10 cellular contexts compared by ENCODE assay signal in genomic region chr9:129236441-129237145, GRCh38. TPM values are rescaled to one million over a fixed set of nuclear protein-coding genes. Genes with fewer than 3 reads are reported as not detected.
DNase-seq lines count a peak whose midpoint lies in the region; ATAC-seq, FAIRE-seq and TF ChIP-seq lines count a peak whose summit lies in the region.
"Had no signal": no experiment of that assay in that cellular context is flagged by ENCODE, and none has a peak within 500 bp of the region (broad histone marks: within the 10 kb centered on the region; RNA-seq: fewer than 3 reads in every experiment).

No MANE protein-coding gene starts in this region.

- H3K9me1 ChIP-seq in K562 (ENCODE audit: control insufficient read depth, insufficient read depth, low read length): no peaks in the 10 kb centered on the region

- TF ChIP-seq POLR2A in K562 (conservative IDR thresholded peaks at IDR 0.05): no peak

- H3K27ac ChIP-seq in DND-41 (ENCODE audit: low read length) (no peak overlapping the region), PC-3 (ENCODE audit: low read length) (no peak overlapping the region), K562 (ENCODE audit: extremely low read depth, low read depth, low read length) (no peak overlapping the region)
- H3K27ac ChIP-seq: epithelial cell of prostate, testis had no signal

- H3K4me1 ChIP-seq in DND-41 (ENCODE audit: insufficient read depth, low read length) (peaks cover 6% of the 10 kb centered on the region), PC-3 (ENCODE audit: insufficient read depth, low read length) (peaks cover 9% of the 10 kb centered on the region; the same call in 1 of the 2 replicates), K562 (replicated peaks in 1 of 2; ENCODE audit: control insufficient read depth in 2 of 2, insufficient read depth in 2 of 2, low read length in 2 of 2) (peaks cover 9 to 14% of the 10 kb centered on the region in 2 experiments; a peak in 4 of 5 replicates)

- no peaks in the 10 kb centered on the region; the same call in 1 of the 2 replicates for H4K20me1 ChIP-seq in DND-41 (ENCODE audit: insufficient read depth, low read length)
- H4K20me1 ChIP-seq in PC-3 (ENCODE audit: low read length): no peaks in the 10 kb centered on the region
- no peaks in the 10 kb centered on the region for H4K20me1 ChIP-seq in K562 (replicated peaks; ENCODE audit: control insufficient read depth, insufficient read depth, low read length)

- H3K79me2 ChIP-seq in DND-41 (ENCODE audit: insufficient read depth, low read length): no peaks in the 10 kb centered on the region
- H3K79me2 ChIP-seq in PC-3 (ENCODE audit: low read length): no peaks in the 10 kb centered on the region
- H3K79me2 ChIP-seq in K562 (ENCODE audit: control insufficient read depth, insufficient read depth, low read length): no peaks in the 10 kb centered on the region

- no peak for TF ChIP-seq EP300 in K562 (IDR thresholded peaks at IDR 0.05; ENCODE audit: low read length)

- intact Hi-C loops in PC-3 (cut with micrococcal nuclease): no loop called here
- intact Hi-C loops in K562 (cut with micrococcal nuclease): no loop called here
- intact Hi-C loops in posterior vena cava (cut with DNase I): no loop called here

- H3K9ac ChIP-seq in DND-41 (ENCODE audit: low read depth, low read length) (no peak overlapping the region), PC-3 (ENCODE audit: low read length) (no peak overlapping the region), K562 (ENCODE audit: insufficient read depth in 1 of 2, low read depth in 2 of 2, low read length in 2 of 2) (no peak overlapping the region)

- POLR2A ChIA-PET in PC-3 (lab: Charles Lee; ENCODE audit: unreplicated experiment) (interaction anchor here (0.6 kb wide), 1 partner anchor 58 kb away, joined by 4 read pairs; the partner anchor contains the start of gene IER5L), K562 (lab: Yijun Ruan, JAX) (interaction anchor here (0.6 to 1.0 kb wide), 3 partner anchors 9 to 91 kb away, joined by 3 read pairs; no protein-coding TSS in a partner anchor)

- no peaks in the 10 kb centered on the region for H3K9me2 ChIP-seq in PC-3 (replicated peaks; ENCODE audit: low read length)

- no peak for FAIRE-seq in K562 (lab: Jason Lieb, UNC)

- H3K9me3 ChIP-seq in DND-41 (ENCODE audit: insufficient read depth, low read length, severe bottlenecking) (no peaks in the 10 kb centered on the region), PC-3 (ENCODE audit: low read length) (no peaks in the 10 kb centered on the region), K562 (replicated peaks; ENCODE audit: control insufficient read depth, insufficient read depth, low read depth, low read length) (no peaks in the 10 kb centered on the region; the same call in 1 of the 2 replicates)
- H3K9me3 ChIP-seq: testis had no signal

- CTCF ChIA-PET in PC-3 (lab: Charles Lee) (no interaction called here), K562 (lab: Yijun Ruan, JAX; ENCODE audit: low intra/inter-chr PET ratio) (no interaction called here)

- H2AFZ ChIP-seq in DND-41 (ENCODE audit: low read depth, low read length) (no peak overlapping the region), PC-3 (ENCODE audit: low read length) (peak overlapping the region; percentile 83), K562 (ENCODE audit: low read depth, low read length) (peak overlapping the region; percentile 94)

- H3K27me3 ChIP-seq in DND-41 (ENCODE audit: insufficient read depth, low read length, poor library complexity) (no peaks in the 10 kb centered on the region), PC-3 (ENCODE audit: low read length) (no peaks in the 10 kb centered on the region), K562 (ENCODE audit: control insufficient read depth in 2 of 2, insufficient read depth in 2 of 2, low read length in 2 of 2) (no peaks in the 10 kb centered on the region)
- H3K27me3 ChIP-seq: testis had no signal

- ATAC-seq in DND-41 (ENCODE audit: insufficient read depth, low read depth): 0 out of 3 replicates have a peak, but pooled peaks have one; percentile 14
- ATAC-seq in PC-3: no peak
- peak; percentile 58 for ATAC-seq in K562

- TF ChIP-seq CTCF in DND-41 (IDR thresholded peaks at IDR 0.05; ENCODE audit: borderline replicate concordance, extremely low read depth, low read length, poor library complexity, severe bottlenecking) (no peak), PC-3 (conservative IDR thresholded peaks at IDR 0.05; ENCODE audit: low read depth, low read length) (no peak), K562 (IDR thresholded peaks at IDR 0.05 in 2 of 3, conservative IDR thresholded peaks at IDR 0.05 in 1 of 3; ENCODE audit: insufficient read depth in 2 of 3, low read depth in 1 of 3, low read length in 3 of 3) (no peak)

- in situ Hi-C loops in K562 (cut with MboI): no loop called here

- H3K4me2 ChIP-seq in DND-41 (ENCODE audit: insufficient read depth, low read length) (no peak overlapping the region), PC-3 (ENCODE audit: low read length) (peak overlapping the region; percentile 80), K562 (ENCODE audit: insufficient read depth, low read length) (peak overlapping the region; percentile 73)

- TF ChIP-seq RAD21 in K562 (CRISPR knock-in tag; conservative IDR thresholded peaks at IDR 0.05 in 1 of 2, IDR thresholded peaks at IDR 0.05 in 1 of 2): no peak

- H3K4me3 ChIP-seq in DND-41 (ENCODE audit: low read depth in 1 of 2, low read length in 2 of 2): no peak overlapping the region
- H3K4me3 ChIP-seq in PC-3 (ENCODE audit: low read length): peak overlapping the region; percentile 47; the same call in 1 of the 2 replicates
- no peak overlapping the region for H3K4me3 ChIP-seq in K562
- H3K4me3 ChIP-seq: testis had no signal

- WGBS in K562 (ENCODE audit: insufficient coverage, low coverage, missing lambda C conversion rate): 25% methylated on average over 10 of the region's 15 CpGs

- DNase-seq in DND-41 (peak; percentile 20), PC-3 (no peak), K562 (ENCODE audit: extremely low read depth in 1 of 4, low spot score in 3 of 4) (no peak), posterior vena cava (ENCODE audit: low spot score) (peak; percentile 62), HuH-7 (ENCODE audit: low spot score) (no peak), DMS153 treated with DMSO at 0.1 percent for 48 hours (lab: John Stamatoyannopoulos, UW; ENCODE audit: unreplicated experiment) (no peak), NCI-H1694 (lab: John Stamatoyannopoulos, UW) (no peak)
- DNase-seq: NCI-H187 treated with DMSO at 0.1 percent for 48 hours, testis had no signal

- no peaks in the 10 kb centered on the region for H3F3A ChIP-seq in PC-3 (ENCODE audit: low read length, unreplicated experiment)

- no peaks in the 10 kb centered on the region for H3K36me3 ChIP-seq in DND-41 (ENCODE audit: insufficient read depth, low read length)
- H3K36me3 ChIP-seq in PC-3 (ENCODE audit: low read depth, low read length): no peaks in the 10 kb centered on the region
- no peaks in the 10 kb centered on the region for H3K36me3 ChIP-seq in K562 (ENCODE audit: control insufficient read depth, insufficient read depth, low read length)

- BruUV-seq in PC-3 (replicated peaks; lab: Mats Ljungman, UMichigan) (no TSS peak), K562 (replicated peaks; lab: Mats Ljungman, UMichigan) (no TSS peak)

TF ChIP-seq in K562, 482 proteins besides CTCF, POLR2A, EP300 and RAD21 (continues in another document):
- no peak for TF ChIP-seq UBTF (IDR thresholded peaks at IDR 0.05; ENCODE audit: borderline replicate concordance in 1 of 2, low read depth in 2 of 2, low read length in 2 of 2)

RNA-seq across cellular contexts. Expression of gene IER5L, which starts 58.5 kb away (rescaled TPM):
- total RNA-seq in PC-3 (2014; rRNA removed) (42.8 and 46.1 TPM in 2 replicates), K562 (2014; rRNA removed) (11.9 and 13.6 TPM in 2 replicates), K562 (2014; rRNA removed; fragmentation: Illumina TruSeq; extraction: Trizol) (0.19 and 0.22 TPM in 2 replicates), K562 (2015; rRNA removed; fragmentation: Illumina TruSeq; extraction: Trizol) (0.76 and 1.3 TPM in 2 replicates), K562 (2021) (4.9 and 5.7 TPM in 2 replicates), posterior vena cava (10 to 100 TPM; 23.5 to 35.0 TPM)
- 0.25 and 1.5 TPM in 2 replicates for total RNA-seq in K562 (2011; cell fraction: chromatin; rRNA removed; ENCODE audit: low replicate concordance)
- total RNA-seq in K562 (2011; cell fraction: nucleolus; rRNA removed): 2.9 and 4.7 TPM in 2 replicates
- total RNA-seq in K562 (2011; cell fraction: nucleoplasm; rRNA removed): 1.9 and 2.3 TPM in 2 replicates
- polyA plus RNA-seq in K562 (2011; rRNA removed) (0.52 and 1.6 TPM in 2 replicates), K562 (2014; fragmentation: Illumina TruSeq; extraction: Trizol) (0.25 and 0.29 TPM in 2 replicates), K562 (2014; fragmentation: Nextera tagmentation; extraction: Ambion mirVana) (under 1 TPM; 0.14 to 0.18 TPM), K562 (2014; rRNA removed) (4.0 and 4.7 TPM in 2 replicates)
- polyA plus RNA-seq in K562 (2011; cell fraction: cytosol; rRNA removed): 2.4 and 5.6 TPM in 2 replicates
- polyA plus RNA-seq in K562 (2011; cell fraction: nucleus; rRNA removed): 4.3 and 4.5 TPM in 2 replicates
- polyA plus RNA-seq in K562 (2012): 1.6 and 2.5 TPM in 2 replicates
- 0.32 and 0.48 TPM in 2 replicates for polyA minus RNA-seq in K562 (2011; rRNA and poly(A)+ RNA removed)
- polyA minus RNA-seq in K562 (2011; cell fraction: cytosol; rRNA and poly(A)+ RNA removed): 1.7 and 3.7 TPM in 2 replicates
- polyA minus RNA-seq in K562 (2011; cell fraction: nucleus; rRNA and poly(A)+ RNA removed): 3.2 and 4.7 TPM in 2 replicates

Comparison
In these comparisons a context has a peak if more than half of its experiments do, and no peak if none do; other contexts are left out.
1. DNase-seq: peak in DND-41 (single experiment) and posterior vena cava (single experiment); none in PC-3 (single experiment), K562 (0 of 4), HuH-7 (single experiment), DMS153 treated with DMSO at 0.1 percent for 48 hours (single experiment) and NCI-H1694 (single experiment).